9 cellular contexts compared by ENCODE assay signal in the genomic region with DNA sequence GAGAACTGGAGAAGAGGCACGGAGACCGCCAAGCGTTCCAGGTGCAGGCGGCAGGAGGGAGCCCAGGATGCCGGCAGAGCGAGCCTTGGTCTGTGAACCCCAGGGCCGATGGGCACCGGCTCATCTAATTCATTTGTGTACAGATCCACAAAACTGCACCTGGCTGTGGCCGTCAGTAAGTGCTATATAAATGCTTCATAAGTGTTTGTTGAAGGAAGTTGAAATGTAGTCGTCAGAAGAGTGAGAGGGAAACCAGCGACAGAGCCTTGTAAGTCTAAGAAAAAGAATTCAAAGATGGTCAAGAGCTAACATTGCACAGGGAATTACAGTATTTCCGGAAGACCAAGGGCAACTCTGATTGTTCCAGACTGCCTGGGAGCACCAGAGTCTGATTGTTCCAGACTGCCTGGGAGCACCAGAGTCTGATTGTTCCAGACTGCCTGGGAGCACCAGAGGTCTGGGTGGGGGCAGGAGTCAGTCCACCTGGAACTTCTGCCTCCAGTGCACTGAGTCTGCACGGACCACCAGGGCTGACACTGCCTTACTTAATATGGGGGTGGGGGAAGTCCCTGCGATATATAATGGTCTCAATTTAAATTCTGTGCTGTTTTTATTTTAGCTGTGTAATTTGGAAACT.
DNase-seq lines count a peak whose midpoint lies in the region; ATAC-seq and TF ChIP-seq lines count a peak whose summit lies in the region.
"Had no signal": no experiment of that assay in that cellular context is flagged by ENCODE, and none has a peak within 500 bp of the region (broad histone marks: within the 10 kb centered on the region; RNA-seq: fewer than 3 reads in every experiment).

No MANE protein-coding gene starts in this region.

- DNase-seq in SJCRH30, result peak; percentile 4 to 40
- no peak for DNase-seq in natural killer cell treated with Interleukin-12 subunit alpha and Interleukin-12 subunit beta and Interleukin-15 and Interleukin-18, amount 100 ng/mL, for 72 hours (ENCODE audit: low spot score)
- DNase-seq in dedifferentiated amniotic fluid mesenchymal stem cell (ENCODE audit: extremely low spot score), result no peak
- no peak for DNase-seq in MG63
- DNase-seq: activated CD4-positive, alpha-beta T cell treated with anti-CD3 and anti-CD28 coated beads for 1 hour had no signal

- H3K4me1 ChIP-seq in SJCRH30, result no peaks in the 10 kb centered on the region; the same call in 1 of the 2 replicates

- H3K4me3 ChIP-seq in SJCRH30 (0 out of 2 replicates have a peak overlapping the region, but pooled peaks have one; percentile 6), MG63 (no peak overlapping the region)

- H3K36me3 ChIP-seq in SJCRH30 (no peaks in the 10 kb centered on the region), MG63 (no peaks in the 10 kb centered on the region)

- peak overlapping the region; percentile 100 for H3K27ac Mint-ChIP-seq in natural killer cell treated with Interleukin-12 subunit alpha and Interleukin-12 subunit beta and Interleukin-15 and Interleukin-18, amount 100 ng/mL, for 72 hours

- no peaks in the 10 kb centered on the region for H3K9me3 Mint-ChIP-seq in natural killer cell treated with Interleukin-12 subunit alpha and Interleukin-12 subunit beta and Interleukin-15 and Interleukin-18, amount 100 ng/mL, for 72 hours

- ATAC-seq in HG03442 (IDR thresholded peaks at IDR 0.05; ENCODE audit: unreplicated experiment), result peak; percentile 29
- ATAC-seq in natural killer cell treated with Interleukin-12 subunit alpha and Interleukin-12 subunit beta and Interleukin-15 and Interleukin-18, amount 100 ng/mL, for 72 hours, result peak in 1 of 2 donors; percentile 11
- no peak for ATAC-seq in HG03469 (IDR thresholded peaks at IDR 0.05; ENCODE audit: unreplicated experiment)
- ATAC-seq in GM19023 (IDR thresholded peaks at IDR 0.05; ENCODE audit: unreplicated experiment), result no peak

- H3K4me1 Mint-ChIP-seq in natural killer cell treated with Interleukin-12 subunit alpha and Interleukin-12 subunit beta and Interleukin-15 and Interleukin-18, amount 100 ng/mL, for 72 hours (ENCODE audit: low read depth in 2 of 2), result peaks cover 74 to 95% of the 10 kb centered on the region in 2 donors

- H3K4me3 Mint-ChIP-seq in natural killer cell treated with Interleukin-12 subunit alpha and Interleukin-12 subunit beta and Interleukin-15 and Interleukin-18, amount 100 ng/mL, for 72 hours, result peak overlapping the region; percentile 93

- H3K9me3 ChIP-seq in SJCRH30 (replicated peaks), result no peaks in the 10 kb centered on the region
- no peaks in the 10 kb centered on the region for H3K9me3 ChIP-seq in MG63

- TF ChIP-seq POLR2A in GM15510 (IDR thresholded peaks at IDR 0.05; ENCODE audit: borderline replicate concordance, extremely low read depth, insufficient read length), result peak; percentile 27

- H3K27me3 Mint-ChIP-seq in natural killer cell treated with Interleukin-12 subunit alpha and Interleukin-12 subunit beta and Interleukin-15 and Interleukin-18, amount 100 ng/mL, for 72 hours, result no peaks in the 10 kb centered on the region

- H3K27me3 ChIP-seq in SJCRH30 (no peaks in the 10 kb centered on the region), MG63 (no peaks in the 10 kb centered on the region)

- H3K27ac ChIP-seq in SJCRH30, result no peak overlapping the region

- H3K36me3 Mint-ChIP-seq in natural killer cell treated with Interleukin-12 subunit alpha and Interleukin-12 subunit beta and Interleukin-15 and Interleukin-18, amount 100 ng/mL, for 72 hours, result peaks cover 10% of the 10 kb centered on the region

Comparison
In these comparisons a context has a peak if more than half of its experiments do, and no peak if none do; other contexts are left out.
1. DNase-seq: peak in SJCRH30 (2 of 2); none in natural killer cell treated with Interleukin-12 subunit alpha and Interleukin-12 subunit beta and Interleukin-15 and Interleukin-18, amount 100 ng/mL, for 72 hours (single experiment), dedifferentiated amniotic fluid mesenchymal stem cell (single experiment) and MG63 (single experiment).